In genomic region chr10:107650939-107651338, GRCh38 we compare ENCODE assay signal across 4 cellular contexts.
"Had no signal": no experiment of that assay in that cellular context is flagged by ENCODE, and none has a peak within 500 bp of the region (broad histone marks: within the 10 kb centered on the region; RNA-seq: fewer than 3 reads in every experiment).

No MANE protein-coding gene starts in this region.

- DNase-seq: IMR-90 had no signal

- ATAC-seq: HepG2, K562 had no signal

- H3K27ac ChIP-seq: HL-60 had no signal

- H3K4me3 ChIP-seq: K562 had no signal
